Comparison of ENCODE assay signal across 9 cellular contexts in genomic region chr22:38981659-38982007, GRCh38. TPM values are rescaled to one million over a fixed set of nuclear protein-coding genes. Genes with fewer than 3 reads are reported as not detected.
DNase-seq lines count a peak whose midpoint lies in the region; ATAC-seq, FAIRE-seq and TF ChIP-seq lines count a peak whose summit lies in the region.
"Had no signal": no experiment of that assay in that cellular context is flagged by ENCODE, and none has a peak within 500 bp of the region (broad histone marks: within the 10 kb centered on the region; RNA-seq: fewer than 3 reads in every experiment).

No MANE protein-coding gene starts in this region.

- CTCF ChIA-PET in CD8-positive, alpha-beta T cell (lab: Charles Lee): interaction anchor here (0.7 to 2.0 kb wide), 2 partner anchors 22 to 184 kb away, joined by 3 to 6 read pairs; no protein-coding TSS in a partner anchor
- CTCF ChIA-PET in H1 (lab: Charles Lee; ENCODE audit: partially characterized antibody): interaction anchor here (0.9 to 6.9 kb wide), 7 partner anchors 9 to 212 kb away, joined by 3 to 63 read pairs (median 5); no protein-coding TSS in a partner anchor

- ATAC-seq in CD8-positive, alpha-beta T cell: no peak
- ATAC-seq in HG03432 (IDR thresholded peaks at IDR 0.05; ENCODE audit: unreplicated experiment) (peak; percentile 3), GM19035 (IDR thresholded peaks at IDR 0.05; ENCODE audit: unreplicated experiment) (no peak)

- H3K79me1 ChIP-seq in H1 (ENCODE audit: low read depth, low read length): no peaks in the 10 kb centered on the region

- intact Hi-C loops in CD8-positive, alpha-beta T cell (cut with DNase I, micrococcal nuclease): no loop called here
- intact Hi-C loops in ovary (cut with DNase I): loop anchor here in 1 of 4 donors (10.0 kb wide), 1 partner anchor 217 kb away; no protein-coding TSS in a partner anchor

- H3K4me3 Mint-ChIP-seq in CD8-positive, alpha-beta T cell: peak overlapping the region; percentile 84

- peaks cover 18% of the 10 kb centered on the region for H3K4me1 ChIP-seq in CD8-positive, alpha-beta T cell (ENCODE audit: insufficient read depth, low read length)
- H3K4me1 ChIP-seq in H1 (replicated peaks in 1 of 4; ENCODE audit: control insufficient read depth in 3 of 4, insufficient read depth in 4 of 4, low read length in 3 of 4): peaks cover 0 to 16% (median 4%) of the 10 kb centered on the region in 4 experiments; a peak in 6 of 7 replicates
- peaks cover 4% of the 10 kb centered on the region for H3K4me1 ChIP-seq in ovary (ENCODE audit: insufficient read depth)

- 0 out of 2 replicates have a peak overlapping the region, but pooled peaks have one; percentile 90 for H2BK20ac ChIP-seq in H1 (ENCODE audit: low read length)

- H2BK120ac ChIP-seq in H1 (replicated peaks; ENCODE audit: low read depth, low read length): no peak overlapping the region

- no peak for DNase-seq in CD8-positive, alpha-beta T cell
- DNase-seq in H1 (ENCODE audit: low read depth in 1 of 2, low spot score in 2 of 2) (no peak), ovary (peak in 2 of 5 donors; percentile 23 to 35), cerebellar nuclear complex (lab: John Stamatoyannopoulos, UW) (no peak), activated gamma-delta T cell (lab: John Stamatoyannopoulos, UW) (no peak), hepatic stellate cell (ENCODE audit: low spot score) (no peak)

- H3K4ac ChIP-seq in H1 (replicated peaks; ENCODE audit: insufficient read length, low read depth, low read length): no peak overlapping the region

- TF ChIP-seq POLR2A in H1 (IDR thresholded peaks at IDR 0.05; ENCODE audit: control extremely low read depth in 1 of 2, low read depth in 2 of 2, low read length in 2 of 2) (no peak), ovary (IDR thresholded peaks at IDR 0.05) (no peak)

- peak overlapping the region; percentile 48 for H3K4me3 ChIP-seq in CD8-positive, alpha-beta T cell (ENCODE audit: low read depth, low read length)
- H3K4me3 ChIP-seq in H1 (ENCODE audit: extremely low read depth in 1 of 4, insufficient read depth in 2 of 4, low read depth in 3 of 4, low read length in 4 of 4) (peak overlapping the region in 1 of 4 experiments; percentile 39; a peak in 2 of 8 replicates), ovary (peak overlapping the region; percentile 43)
- H3K4me3 ChIP-seq: cardiac muscle cell had no signal

- TF ChIP-seq EP300 in H1 (IDR thresholded peaks at IDR 0.05; ENCODE audit: borderline replicate concordance in 1 of 2, low read depth in 2 of 2, low read length in 2 of 2) (no peak), ovary (IDR thresholded peaks at IDR 0.05) (no peak)

- no peak for TF ChIP-seq RAD21 in H1 (IDR thresholded peaks at IDR 0.05 in 1 of 2, conservative IDR thresholded peaks at IDR 0.05 in 1 of 2; ENCODE audit: low read depth in 2 of 2, low read length in 2 of 2)

- no peak overlapping the region for H4K8ac ChIP-seq in H1 (ENCODE audit: extremely low read depth, insufficient read depth, low read length)

- no peaks in the 10 kb centered on the region for H3K27me3 Mint-ChIP-seq in CD8-positive, alpha-beta T cell (ENCODE audit: low read depth)

- no peaks in the 10 kb centered on the region for H3K9me3 ChIP-seq in CD8-positive, alpha-beta T cell (ENCODE audit: low read length)
- H3K9me3 ChIP-seq in H1 (ENCODE audit: insufficient read depth in 2 of 2, low read depth in 1 of 2, low read length in 1 of 2) (peaks cover 7 to 21% of the 10 kb centered on the region in 2 experiments), ovary (no peaks in the 10 kb centered on the region)

- H3K27ac ChIP-seq in CD8-positive, alpha-beta T cell (ENCODE audit: low read depth, low read length): no peak overlapping the region
- H3K27ac ChIP-seq in H1 (ENCODE audit: low read depth, low read length) (peak overlapping the region; percentile 54; the same call in 1 of the 2 replicates), ovary (peak overlapping the region in 1 of 2 donors; percentile 52)
- H3K27ac ChIP-seq: cardiac muscle cell had no signal

- H3K23ac ChIP-seq in H1 (ENCODE audit: insufficient read length): no peak overlapping the region

- H3K18ac ChIP-seq in H1 (ENCODE audit: extremely low read depth, low read length): peak overlapping the region; percentile 56; the same call in 1 of the 2 replicates

- H3K79me2 ChIP-seq in H1 (ENCODE audit: control insufficient read depth in 1 of 2, insufficient read depth in 2 of 2, low read length in 2 of 2): no peaks in the 10 kb centered on the region

- H2BK12ac ChIP-seq in H1 (ENCODE audit: low read depth, low read length): peak overlapping the region; percentile 90

- H3K14ac ChIP-seq in H1 (ENCODE audit: insufficient read length): no peak overlapping the region

- no peak overlapping the region for H2AFZ ChIP-seq in H1 (ENCODE audit: low read length)

- no peak overlapping the region for H2BK15ac ChIP-seq in H1 (ENCODE audit: low read length)

- H3K27ac Mint-ChIP-seq in CD8-positive, alpha-beta T cell: no peak overlapping the region

- no peak overlapping the region; the same call in 1 of the 2 replicates for H2AK5ac ChIP-seq in H1 (ENCODE audit: low read depth, low read length)

- FAIRE-seq in H1 (lab: Jason Lieb, UNC): no peak

- H3K56ac ChIP-seq in H1 (replicated peaks; ENCODE audit: insufficient read length, low read depth, low read length): no peak overlapping the region

- peak overlapping the region; percentile 6 for H4K91ac ChIP-seq in H1 (replicated peaks; ENCODE audit: insufficient read length, low read length)

- H2BK5ac ChIP-seq in H1 (ENCODE audit: low read depth, low read length): peak overlapping the region; percentile 75; the same call in 1 of the 2 replicates

- peak overlapping the region; percentile 45 to 48; a peak in 2 of 4 replicates for H3K4me2 ChIP-seq in H1 (ENCODE audit: insufficient read depth in 1 of 2, low read depth in 2 of 2, low read length in 2 of 2)

- peaks cover 6% of the 10 kb centered on the region for H3K9me3 Mint-ChIP-seq in CD8-positive, alpha-beta T cell

- H3K4me1 Mint-ChIP-seq in CD8-positive, alpha-beta T cell (ENCODE audit: low read depth): peaks cover 28% of the 10 kb centered on the region

- POLR2A ChIA-PET in CD8-positive, alpha-beta T cell (lab: Charles Lee): no interaction called here
- POLR2A ChIA-PET in H1 (lab: Charles Lee; ENCODE audit: partially characterized antibody): interaction anchor here (1.0 to 2.0 kb wide), 3 partner anchors 10 to 39 kb away, joined by 3 to 8 read pairs (median 4); no protein-coding TSS in a partner anchor

- no peak overlapping the region; a peak in 2 of 7 replicates for H3K9ac ChIP-seq in H1 (replicated peaks in 1 of 4; ENCODE audit: extremely low read depth in 1 of 4, low read depth in 3 of 4, low read length in 3 of 4)

- H3K36me3 Mint-ChIP-seq in CD8-positive, alpha-beta T cell: peaks cover 3% of the 10 kb centered on the region

- TF ChIP-seq CTCF in CD8-positive, alpha-beta T cell (IDR thresholded peaks at IDR 0.05): no peak
- TF ChIP-seq CTCF in H1 (IDR thresholded peaks at IDR 0.05; ENCODE audit: control extremely low read depth in 1 of 3, insufficient read depth in 1 of 3, low read depth in 1 of 3, low read length in 3 of 3): no peak
- TF ChIP-seq CTCF in ovary (IDR thresholded peaks at IDR 0.05): no peak

- no peaks in the 10 kb centered on the region for H3K23me2 ChIP-seq in H1 (ENCODE audit: low read depth, low read length)

- H4K5ac ChIP-seq in H1 (ENCODE audit: insufficient read length, low read depth, low read length): no peak overlapping the region

- WGBS in H1 (ENCODE audit: extremely low coverage in 1 of 2, insufficient coverage in 1 of 2, insufficient read length in 1 of 2, insufficient replicate concordance in 2 of 2, low coverage in 1 of 2, low lambda C conversion rate in 2 of 2, missing lambda C conversion rate in 1 of 2), 2 experiments: 68% methylated on average over 6 of the region's 6 CpGs; no CpG with 5 or more reads in 1 of the 2 experiments
- 2 to 4% methylated on average over 6 of the region's 6 CpGs; no CpG with 5 or more reads in 1 of the 3 donors for WGBS in ovary, 3 donors

- H3K27me3 ChIP-seq in CD8-positive, alpha-beta T cell (ENCODE audit: insufficient read depth, low read length): no peaks in the 10 kb centered on the region
- H3K27me3 ChIP-seq in H1 (replicated peaks in 1 of 4; ENCODE audit: control insufficient read depth in 3 of 4, extremely low read depth in 1 of 4, insufficient read depth in 3 of 4, low read length in 3 of 4) (no peaks in the 10 kb centered on the region), ovary (no peaks in the 10 kb centered on the region)
- H3K27me3 ChIP-seq: cardiac muscle cell had no signal

- H4K20me1 ChIP-seq in H1 (replicated peaks in 1 of 2; ENCODE audit: control insufficient read depth in 1 of 2, insufficient read depth in 2 of 2, low read length in 2 of 2): no peaks in the 10 kb centered on the region

- H3K36me3 ChIP-seq in CD8-positive, alpha-beta T cell (ENCODE audit: insufficient read depth, low read length): no peaks in the 10 kb centered on the region
- H3K36me3 ChIP-seq in H1 (ENCODE audit: control insufficient read depth in 2 of 4, insufficient read depth in 4 of 4, low read length in 3 of 4) (peaks cover 0 to 5% (median 0%) of the 10 kb centered on the region in 4 experiments; a peak in 2 of 8 replicates), ovary (no peaks in the 10 kb centered on the region)
- H3K36me3 ChIP-seq: cardiac muscle cell had no signal

RNA-seq across cellular contexts. Expression of gene APOBEC3B, which starts 0.5 kb away (rescaled TPM):
- total RNA-seq in CD8-positive, alpha-beta T cell: under 1 TPM in 1 of 2 experiments, not detected in 1; 0.41 TPM
- 14.2 and 16.3 TPM in 2 replicates for total RNA-seq in H1 (2021; fragmentation: NEBNext Ultra II Directional; extraction: Animal tissue kit (Norgen Biotek cat#: 25700))
- polyA plus RNA-seq in H1 (2011; rRNA removed) (43.3 and 74.9 TPM in 2 replicates), ovary (under 1 TPM; 0.70 to 0.98 TPM)
- polyA plus RNA-seq in H1 (2011; cell fraction: cytosol; rRNA removed): 40.4 TPM
- polyA plus RNA-seq in H1 (2011; cell fraction: nucleus; rRNA removed): 33.2 TPM
- polyA plus RNA-seq in H1 (2012, experiment 1 of 2): 32.7 to 53.6 TPM (median 44.2 TPM) in 4 replicates
- polyA plus RNA-seq in H1 (2012, experiment 2 of 2): 38.3 TPM
- polyA plus RNA-seq in H1 (2013, experiment 1 of 2): 10.0 TPM
- 10.3 TPM for polyA plus RNA-seq in H1 (2013, experiment 2 of 2)
- polyA minus RNA-seq in H1 (2011; rRNA and poly(A)+ RNA removed): 28.2 and 43.0 TPM in 2 replicates
- 13.7 TPM for polyA minus RNA-seq in H1 (2011; cell fraction: cytosol; rRNA and poly(A)+ RNA removed)
- 8.5 TPM for polyA minus RNA-seq in H1 (2011; cell fraction: nucleus; rRNA and poly(A)+ RNA removed)
- total RNA-seq in ovary: 1 to 10 TPM in 4 of 7 donors, under 1 TPM in 2, not detected in 1; 0.43 to 1.9 (median 1.4) TPM

RNA-seq across cellular contexts. Expression of gene APOBEC3A, which starts 24.2 kb away (rescaled TPM):
- not detected for total RNA-seq in CD8-positive, alpha-beta T cell
- total RNA-seq in H1 (2021; fragmentation: NEBNext Ultra II Directional; extraction: Animal tissue kit (Norgen Biotek cat#: 25700)): not detected in 2 replicates
- not detected in 2 replicates for polyA plus RNA-seq in H1 (2011; rRNA removed)
- polyA plus RNA-seq in H1 (2011; cell fraction: cytosol; rRNA removed): not detected
- not detected for polyA plus RNA-seq in H1 (2011; cell fraction: nucleus; rRNA removed)
- polyA plus RNA-seq in H1 (2012, experiment 1 of 2): not detected in 4 replicates
- polyA plus RNA-seq in H1 (2012, experiment 2 of 2): not detected
- 0.04 TPM for polyA plus RNA-seq in H1 (2013, experiment 1 of 2)
- not detected for polyA plus RNA-seq in H1 (2013, experiment 2 of 2)
- not detected in 2 replicates for polyA minus RNA-seq in H1 (2011; rRNA and poly(A)+ RNA removed)
- not detected for polyA minus RNA-seq in H1 (2011; cell fraction: cytosol; rRNA and poly(A)+ RNA removed)
- polyA minus RNA-seq in H1 (2011; cell fraction: nucleus; rRNA and poly(A)+ RNA removed): not detected
- total RNA-seq in ovary: under 1 TPM in 3 of 7 donors, not detected in 4; 0.50 to 0.95 (median 0.64) TPM
- polyA plus RNA-seq in ovary: 1 to 10 TPM in 1 of 2 donors, under 1 TPM in 1; 0.10 to 1.2 TPM
- total RNA-seq: cardiac muscle cell had no signal
- polyA plus RNA-seq: cardiac muscle cell had no signal

RNA-seq across cellular contexts. Expression of gene APOBEC3C, which starts 32.4 kb away (rescaled TPM):
- 10 to 100 TPM; 14.1 to 15.8 TPM for total RNA-seq in CD8-positive, alpha-beta T cell
- total RNA-seq in H1 (2021; fragmentation: NEBNext Ultra II Directional; extraction: Animal tissue kit (Norgen Biotek cat#: 25700)): 23.3 and 23.7 TPM in 2 replicates
- polyA plus RNA-seq in H1 (2011; rRNA removed) (20.3 and 22.8 TPM in 2 replicates), ovary (10 to 100 TPM; 35.1 to 88.9 TPM)
- polyA plus RNA-seq in H1 (2011; cell fraction: cytosol; rRNA removed): 13.0 TPM
- 11.5 TPM for polyA plus RNA-seq in H1 (2011; cell fraction: nucleus; rRNA removed)
- 24.1 to 37.8 TPM (median 30.0 TPM) in 4 replicates for polyA plus RNA-seq in H1 (2012, experiment 1 of 2)
- polyA plus RNA-seq in H1 (2012, experiment 2 of 2): 34.1 TPM
- polyA plus RNA-seq in H1 (2013, experiment 1 of 2): 41.5 TPM
- polyA plus RNA-seq in H1 (2013, experiment 2 of 2): 38.6 TPM
- 9.3 and 11.0 TPM in 2 replicates for polyA minus RNA-seq in H1 (2011; rRNA and poly(A)+ RNA removed)
- 8.7 TPM for polyA minus RNA-seq in H1 (2011; cell fraction: cytosol; rRNA and poly(A)+ RNA removed)
- 6.3 TPM for polyA minus RNA-seq in H1 (2011; cell fraction: nucleus; rRNA and poly(A)+ RNA removed)
- total RNA-seq in ovary: 10 to 100 TPM in 6 of 7 donors, 1 to 10 TPM in 1; 7.0 to 63.4 (median 52.4) TPM

RNA-seq across cellular contexts. Expression of gene APOBEC3D, which starts 39.3 kb away (rescaled TPM):
- 1 to 10 TPM; 6.3 to 7.1 TPM for total RNA-seq in CD8-positive, alpha-beta T cell
- 5.5 and 7.2 TPM in 2 replicates for total RNA-seq in H1 (2021; fragmentation: NEBNext Ultra II Directional; extraction: Animal tissue kit (Norgen Biotek cat#: 25700))
- polyA plus RNA-seq in H1 (2011; rRNA removed) (2.2 and 4.3 TPM in 2 replicates), ovary (1 to 10 TPM; 4.8 to 5.0 TPM)
- 2.7 TPM for polyA plus RNA-seq in H1 (2011; cell fraction: cytosol; rRNA removed)
- 5.2 TPM for polyA plus RNA-seq in H1 (2011; cell fraction: nucleus; rRNA removed)
- 5.2 to 9.9 TPM (median 8.0 TPM) in 4 replicates for polyA plus RNA-seq in H1 (2012, experiment 1 of 2)
- polyA plus RNA-seq in H1 (2012, experiment 2 of 2): 3.9 TPM
- polyA plus RNA-seq in H1 (2013, experiment 1 of 2): 3.9 TPM
- 4.6 TPM for polyA plus RNA-seq in H1 (2013, experiment 2 of 2)
- 7.2 and 9.4 TPM in 2 replicates for polyA minus RNA-seq in H1 (2011; rRNA and poly(A)+ RNA removed)
- 2.7 TPM for polyA minus RNA-seq in H1 (2011; cell fraction: cytosol; rRNA and poly(A)+ RNA removed)
- 3.5 TPM for polyA minus RNA-seq in H1 (2011; cell fraction: nucleus; rRNA and poly(A)+ RNA removed)
- 1 to 10 TPM; 2.3 to 9.8 (median 6.3) TPM for total RNA-seq in ovary

RNA-seq across cellular contexts. Expression of gene APOBEC3F, which starts 59.0 kb away (rescaled TPM):
- total RNA-seq in CD8-positive, alpha-beta T cell: 1 to 10 TPM; 6.7 to 8.3 TPM
- total RNA-seq in H1 (2021; fragmentation: NEBNext Ultra II Directional; extraction: Animal tissue kit (Norgen Biotek cat#: 25700)): 7.3 and 9.7 TPM in 2 replicates
- polyA plus RNA-seq in H1 (2011; rRNA removed) (4.0 and 5.5 TPM in 2 replicates), ovary (10 to 100 TPM in 1 of 2 donors, 1 to 10 TPM in 1; 7.4 to 14.2 TPM)
- polyA plus RNA-seq in H1 (2011; cell fraction: cytosol; rRNA removed): 3.1 TPM
- 4.0 TPM for polyA plus RNA-seq in H1 (2011; cell fraction: nucleus; rRNA removed)
- 3.8 to 5.7 TPM (median 4.8 TPM) in 4 replicates for polyA plus RNA-seq in H1 (2012, experiment 1 of 2)
- polyA plus RNA-seq in H1 (2012, experiment 2 of 2): 2.6 TPM
- polyA plus RNA-seq in H1 (2013, experiment 1 of 2): 4.7 TPM
- 4.7 TPM for polyA plus RNA-seq in H1 (2013, experiment 2 of 2)
- 6.5 and 6.8 TPM in 2 replicates for polyA minus RNA-seq in H1 (2011; rRNA and poly(A)+ RNA removed)
- 5.7 TPM for polyA minus RNA-seq in H1 (2011; cell fraction: cytosol; rRNA and poly(A)+ RNA removed)
- 4.4 TPM for polyA minus RNA-seq in H1 (2011; cell fraction: nucleus; rRNA and poly(A)+ RNA removed)
- 10 to 100 TPM in 5 of 7 donors, 1 to 10 TPM in 2; 7.6 to 51.4 (median 32.3) TPM for total RNA-seq in ovary
